ENCODE assay signal across 8 cellular contexts in genomic region chr5:160421625-160422258, GRCh38. TPM values are rescaled to one million over a fixed set of nuclear protein-coding genes. Genes with fewer than 3 reads are reported as not detected.
DNase-seq lines count a peak whose midpoint lies in the region; ATAC-seq and TF ChIP-seq lines count a peak whose summit lies in the region.

Gene PTTG1, plus strand, starts transcription at chr5:160421855. Its CDS starts 458 bp downstream, at chr5:160422313.

- H3K4me1 ChIP-seq in cardiac muscle cell (ENCODE audit: low read depth): peaks cover 15% of the 10 kb centered on the region

- peaks cover 52% of the 10 kb centered on the region for H3K4me1 Mint-ChIP-seq in activated naive CD8-positive, alpha-beta T cell treated with anti-CD3 and anti-CD28 coated beads, Interleukin-2, amount 10 ng/mL, durations not matched to agents 7 days and 5 days
- H3K4me1 Mint-ChIP-seq in type B pancreatic cell (ENCODE audit: unreplicated experiment): peaks cover 35% of the 10 kb centered on the region

- H3K36me3 Mint-ChIP-seq in activated naive CD8-positive, alpha-beta T cell treated with anti-CD3 and anti-CD28 coated beads, Interleukin-2, amount 10 ng/mL, durations not matched to agents 7 days and 5 days: peaks cover 27% of the 10 kb centered on the region
- H3K36me3 Mint-ChIP-seq in type B pancreatic cell: peaks cover 16% of the 10 kb centered on the region

- ATAC-seq in HG02759 (IDR thresholded peaks at IDR 0.05; ENCODE audit: unreplicated experiment): peak; percentile 74
- peak; percentile 66 for ATAC-seq in activated naive CD8-positive, alpha-beta T cell treated with anti-CD3 and anti-CD28 coated beads, Interleukin-2, amount 10 ng/mL, durations not matched to agents 7 days and 5 days (ENCODE audit: low read depth)

- H3K4me3 Mint-ChIP-seq in activated naive CD8-positive, alpha-beta T cell treated with anti-CD3 and anti-CD28 coated beads, Interleukin-2, amount 10 ng/mL, durations not matched to agents 7 days and 5 days: peak within 1 kb of the TSS; percentile 98
- peak within 1 kb of the TSS; percentile 98 for H3K4me3 Mint-ChIP-seq in type B pancreatic cell

- no peaks in the 10 kb centered on the region for H3K9me3 ChIP-seq in cardiac muscle cell (ENCODE audit: low read depth)

- TF ChIP-seq CTCF in GM12865 (IDR thresholded peaks at IDR 0.05; ENCODE audit: insufficient read depth, low read depth, low read length, missing control alignments) (no peak), cardiac muscle cell (IDR thresholded peaks at IDR 0.05; ENCODE audit: low read depth, low read length) (no peak), type B pancreatic cell (conservative IDR thresholded peaks at IDR 0.05) (no peak)

- POLR2A ChIA-PET in activated naive CD8-positive, alpha-beta T cell treated with anti-CD3 and anti-CD28 coated beads, Interleukin-2, amount 10 ng/mL, durations not matched to agents 7 days and 5 days (lab: Charles Lee): interaction anchor here (0.7 to 1.4 kb wide), 3 partner anchors 9 to 47 kb away, joined by 3 to 4 read pairs (median 3); no protein-coding TSS in a partner anchor

- H3K27ac Mint-ChIP-seq in activated naive CD8-positive, alpha-beta T cell treated with anti-CD3 and anti-CD28 coated beads, Interleukin-2, amount 10 ng/mL, durations not matched to agents 7 days and 5 days: peak within 1 kb of the TSS; percentile 94
- H3K27ac Mint-ChIP-seq in type B pancreatic cell: peak within 1 kb of the TSS; percentile 59

- H3K9me3 Mint-ChIP-seq in activated naive CD8-positive, alpha-beta T cell treated with anti-CD3 and anti-CD28 coated beads, Interleukin-2, amount 10 ng/mL, durations not matched to agents 7 days and 5 days: no peaks in the 10 kb centered on the region
- no peaks in the 10 kb centered on the region for H3K9me3 Mint-ChIP-seq in type B pancreatic cell

- H3K27ac ChIP-seq in cardiac muscle cell: peak within 1 kb of the TSS; percentile 84

- H3K4me3 ChIP-seq in GM12865 (ENCODE audit: low read depth, low read length) (peak within 1 kb of the TSS; percentile 74), cardiac muscle cell (peak within 1 kb of the TSS; percentile 77)

- no peaks in the 10 kb centered on the region for H3K36me3 ChIP-seq in cardiac muscle cell

- no peaks in the 10 kb centered on the region for H3K27me3 Mint-ChIP-seq in activated naive CD8-positive, alpha-beta T cell treated with anti-CD3 and anti-CD28 coated beads, Interleukin-2, amount 10 ng/mL, durations not matched to agents 7 days and 5 days
- H3K27me3 Mint-ChIP-seq in type B pancreatic cell: no peaks in the 10 kb centered on the region

- no peaks in the 10 kb centered on the region for H3K27me3 ChIP-seq in cardiac muscle cell

- DNase-seq in GM12865 (ENCODE audit: low read depth) (peak; percentile 96), NCI-H128 (lab: John Stamatoyannopoulos, UW; ENCODE audit: unreplicated experiment) (peak; percentile 90), SW 1271 (lab: John Stamatoyannopoulos, UW) (peak; percentile 93 to 96), cardiac muscle cell (ENCODE audit: low read depth in 1 of 2, low spot score in 1 of 2) (peak; percentile 98 to 99), pons (ENCODE audit: low spot score) (peak; percentile 94), type B pancreatic cell (ENCODE audit: extremely low spot score, unreplicated experiment) (peak; percentile 93)
- DNase-seq in activated naive CD8-positive, alpha-beta T cell treated with anti-CD3 and anti-CD28 coated beads, Interleukin-2, amount 10 ng/mL, durations not matched to agents 7 days and 5 days: peak; percentile 94

RNA-seq across cellular contexts. Expression of gene PTTG1, which starts in this region (rescaled TPM):
- 100 to 1,000 TPM; 118 TPM for total RNA-seq in activated naive CD8-positive, alpha-beta T cell treated with anti-CD3 and anti-CD28 coated beads, Interleukin-2, amount 10 ng/mL, durations not matched to agents 7 days and 5 days
- total RNA-seq in cardiac muscle cell: 34.1 and 246 TPM in 2 replicates
- 69.8 and 618 TPM in 2 replicates for polyA plus RNA-seq in cardiac muscle cell
- total RNA-seq in type B pancreatic cell (ENCODE audit: low replicate concordance): 34.5 and 100 TPM in 2 replicates

Comparison
In these comparisons a context has a peak if more than half of its experiments do, and no peak if none do; other contexts are left out.
1. Peak in every context shown above with its lines: DNase-seq, ATAC-seq, H3K4me3 ChIP-seq and H3K27ac ChIP-seq.